ENCODE assay signal across 22 cellular contexts in the genomic region with DNA sequence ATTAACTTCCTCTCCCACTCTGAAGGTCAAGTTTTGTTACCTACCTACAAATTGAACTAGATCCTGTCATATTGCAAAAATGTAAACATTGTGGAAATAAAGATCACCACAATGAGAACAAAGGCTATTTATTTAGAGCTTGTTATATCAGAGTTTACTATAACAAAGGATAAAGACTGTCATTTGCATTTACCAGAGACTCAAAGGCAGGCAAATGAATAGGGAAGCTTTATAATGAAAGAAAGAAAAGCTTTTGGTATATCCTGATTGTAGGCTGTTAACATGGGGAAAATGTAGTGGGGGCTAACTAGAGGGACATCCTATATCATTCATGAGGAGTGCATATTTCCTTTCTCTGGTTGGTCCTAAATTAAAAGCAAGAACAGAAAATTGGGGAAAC.
"Had no signal": no experiment of that assay in that cellular context is flagged by ENCODE, and none has a peak within 500 bp of the region (broad histone marks: within the 10 kb centered on the region; RNA-seq: fewer than 3 reads in every experiment).

No MANE protein-coding gene starts in this region.

- H3K4me1 ChIP-seq: esophagus muscularis mucosa, heart left ventricle, pancreas, right lobe of liver, suprapubic skin, transverse colon, upper lobe of right lung, uterus had no signal

- ATAC-seq: heart left ventricle; left lobe of liver; mucosa of descending colon; natural killer cell treated with Interleukin-12 subunit alpha and Interleukin-12 subunit beta and Interleukin-15 and Interleukin-18, amount 100 ng/mL, for 72 hours; pancreas; upper lobe of right lung had no signal

- DNase-seq: dermis blood vessel endothelial cell; effector memory CD4-positive, alpha-beta T cell; mesenchymal stem cell; mucosa of descending colon; naive B cell; small intestine; stimulated activated CD4-positive, alpha-beta T cell treated with anti-CD3 and anti-CD28 coated beads, Interleukin-15, amount 100 ng/mL, for 24 hours; stimulated activated CD4-positive, alpha-beta T cell treated with anti-CD3 and anti-CD28 coated beads, Interleukin-2, amount 100 ng/mL, for 48 hours; stimulated activated naive B cell treated with anti-CD40 and anti-IgM and Interleukin-4, amounts not matched to agents 10 μg/mL and 1 μg/mL and 100 μg/mL, for 72 hours; transverse colon; upper lobe of right lung; uterus had no signal

- H3K27me3 ChIP-seq: esophagus muscularis mucosa, heart left ventricle, hepatocyte, neutrophil, pancreas, right lobe of liver, suprapubic skin, transverse colon, upper lobe of right lung, uterus had no signal

- H3K27ac ChIP-seq: coronary artery, esophagus muscularis mucosa, heart left ventricle, hepatocyte, neutrophil, pancreas, right lobe of liver, suprapubic skin, transverse colon, upper lobe of right lung, uterus had no signal
